Comparison of ENCODE assay signal across 8 cellular contexts in genomic region chr6:2542858-2543218, GRCh38.
DNase-seq lines count a peak whose midpoint lies in the region; ATAC-seq and TF ChIP-seq lines count a peak whose summit lies in the region.

No MANE protein-coding gene starts in this region.

- peaks cover 87% of the 10 kb centered on the region for H3K27me3 Mint-ChIP-seq in activated naive CD8-positive, alpha-beta T cell treated with anti-CD3 and anti-CD28 coated beads for 36 hours
- H3K27me3 Mint-ChIP-seq in natural killer cell (ENCODE audit: low read depth in 2 of 2) (peaks cover 47 to 74% of the 10 kb centered on the region in 2 donors), endodermal cell (ENCODE audit: insufficient read depth) (peaks cover 2% of the 10 kb centered on the region)

- no peak overlapping the region for H3K9ac ChIP-seq in endodermal cell (ENCODE audit: extremely low read depth, low read length, poor library complexity, severe bottlenecking)

- ATAC-seq in GM21737 (IDR thresholded peaks at IDR 0.05; ENCODE audit: unreplicated experiment), result peak; percentile 81
- peak; percentile 61 to 85 (median 81) for ATAC-seq in natural killer cell
- no peak for ATAC-seq in omental fat pad (ENCODE audit: low FRiP score)

- DNase-seq in GM13977 (ENCODE audit: low spot score) (peak; percentile 12), LoVo (ENCODE audit: low spot score) (peak; percentile 87), natural killer cell (no peak), omental fat pad (ENCODE audit: low spot score) (no peak), mesenteric fat pad (ENCODE audit: low spot score) (no peak), endodermal cell (no peak)
- DNase-seq in activated naive CD8-positive, alpha-beta T cell treated with anti-CD3 and anti-CD28 coated beads for 36 hours, result peak; percentile 39

- in situ Hi-C loops in GM13977 (cut with MboI; ENCODE audit: low pct_unique_long_range_greater_than_20kb, low sequenced_read_pairs, unreplicated experiment), result no loop called here

- H3K36me3 Mint-ChIP-seq in activated naive CD8-positive, alpha-beta T cell treated with anti-CD3 and anti-CD28 coated beads for 36 hours, result no peaks in the 10 kb centered on the region
- H3K36me3 Mint-ChIP-seq in natural killer cell, result no peaks in the 10 kb centered on the region
- H3K36me3 Mint-ChIP-seq in endodermal cell (ENCODE audit: low read depth), result no peaks in the 10 kb centered on the region

- H3K4me3 ChIP-seq in endodermal cell (ENCODE audit: low read length), result no peak overlapping the region

- intact Hi-C loops in natural killer cell (cut with micrococcal nuclease), result no loop called here

- H3K9me3 ChIP-seq in endodermal cell (ENCODE audit: control insufficient read depth, low read length), result peaks cover 13% of the 10 kb centered on the region

- H3K27ac ChIP-seq in endodermal cell (ENCODE audit: low read depth, low read length), result no peak overlapping the region

- H3K4me1 Mint-ChIP-seq in activated naive CD8-positive, alpha-beta T cell treated with anti-CD3 and anti-CD28 coated beads for 36 hours, result peaks cover 17% of the 10 kb centered on the region
- peaks cover 19 to 26% of the 10 kb centered on the region in 2 donors for H3K4me1 Mint-ChIP-seq in natural killer cell
- no peaks in the 10 kb centered on the region for H3K4me1 Mint-ChIP-seq in endodermal cell

- TF ChIP-seq CTCF in GM13977 (IDR thresholded peaks at IDR 0.05; ENCODE audit: extremely low read depth, insufficient read depth, missing control alignments) (no peak), natural killer cell (IDR thresholded peaks at IDR 0.05) (no peak), omental fat pad (IDR thresholded peaks at IDR 0.05) (no peak), endodermal cell (conservative IDR thresholded peaks at IDR 0.05) (no peak)

- WGBS in endodermal cell (ENCODE audit: insufficient coverage in 1 of 2, insufficient read length in 1 of 2), 2 experiments, result 95 to 100% methylated on average over 3 to 4 of the region's 4 CpGs

- H3K4me3 Mint-ChIP-seq in activated naive CD8-positive, alpha-beta T cell treated with anti-CD3 and anti-CD28 coated beads for 36 hours, result no peak overlapping the region
- H3K4me3 Mint-ChIP-seq in natural killer cell (peak overlapping the region; percentile 65), endodermal cell (no peak overlapping the region)

- no peaks in the 10 kb centered on the region for H3K27me3 ChIP-seq in endodermal cell (ENCODE audit: control insufficient read depth, insufficient read depth, low read length, poor library complexity, severe bottlenecking)

- H3K4me1 ChIP-seq in endodermal cell (ENCODE audit: control insufficient read depth, insufficient read depth, low read length), result no peaks in the 10 kb centered on the region

- no peaks in the 10 kb centered on the region for H3K36me3 ChIP-seq in endodermal cell (ENCODE audit: control insufficient read depth, insufficient read depth, low read length)

- no peak overlapping the region for H3K27ac Mint-ChIP-seq in activated naive CD8-positive, alpha-beta T cell treated with anti-CD3 and anti-CD28 coated beads for 36 hours
- peak overlapping the region in 1 of 2 donors; percentile 58 for H3K27ac Mint-ChIP-seq in natural killer cell
- H3K27ac Mint-ChIP-seq in endodermal cell, result no peak overlapping the region

- H3K9me3 Mint-ChIP-seq in activated naive CD8-positive, alpha-beta T cell treated with anti-CD3 and anti-CD28 coated beads for 36 hours, result no peaks in the 10 kb centered on the region
- no peaks in the 10 kb centered on the region for H3K9me3 Mint-ChIP-seq in natural killer cell
- H3K9me3 Mint-ChIP-seq in endodermal cell, result peaks cover 4% of the 10 kb centered on the region

Comparison
In these comparisons a context has a peak if more than half of its experiments do, and no peak if none do; other contexts are left out.
1. DNase-seq: peak in GM13977 (single experiment), LoVo (single experiment) and activated naive CD8-positive, alpha-beta T cell treated with anti-CD3 and anti-CD28 coated beads for 36 hours (single experiment); none in natural killer cell (single experiment), omental fat pad (single experiment), mesenteric fat pad (single experiment) and endodermal cell (single experiment).